Comparison of ENCODE assay signal across 1 cellular context in genomic region chr18:59870623-59871130, GRCh38.
TF ChIP-seq lines count a peak whose summit lies in the region.

No MANE protein-coding gene starts in this region.

TF ChIP-seq in H1, 55 proteins besides CTCF, POLR2A, EP300 and RAD21:
- TF ChIP-seq, protein P1, sequence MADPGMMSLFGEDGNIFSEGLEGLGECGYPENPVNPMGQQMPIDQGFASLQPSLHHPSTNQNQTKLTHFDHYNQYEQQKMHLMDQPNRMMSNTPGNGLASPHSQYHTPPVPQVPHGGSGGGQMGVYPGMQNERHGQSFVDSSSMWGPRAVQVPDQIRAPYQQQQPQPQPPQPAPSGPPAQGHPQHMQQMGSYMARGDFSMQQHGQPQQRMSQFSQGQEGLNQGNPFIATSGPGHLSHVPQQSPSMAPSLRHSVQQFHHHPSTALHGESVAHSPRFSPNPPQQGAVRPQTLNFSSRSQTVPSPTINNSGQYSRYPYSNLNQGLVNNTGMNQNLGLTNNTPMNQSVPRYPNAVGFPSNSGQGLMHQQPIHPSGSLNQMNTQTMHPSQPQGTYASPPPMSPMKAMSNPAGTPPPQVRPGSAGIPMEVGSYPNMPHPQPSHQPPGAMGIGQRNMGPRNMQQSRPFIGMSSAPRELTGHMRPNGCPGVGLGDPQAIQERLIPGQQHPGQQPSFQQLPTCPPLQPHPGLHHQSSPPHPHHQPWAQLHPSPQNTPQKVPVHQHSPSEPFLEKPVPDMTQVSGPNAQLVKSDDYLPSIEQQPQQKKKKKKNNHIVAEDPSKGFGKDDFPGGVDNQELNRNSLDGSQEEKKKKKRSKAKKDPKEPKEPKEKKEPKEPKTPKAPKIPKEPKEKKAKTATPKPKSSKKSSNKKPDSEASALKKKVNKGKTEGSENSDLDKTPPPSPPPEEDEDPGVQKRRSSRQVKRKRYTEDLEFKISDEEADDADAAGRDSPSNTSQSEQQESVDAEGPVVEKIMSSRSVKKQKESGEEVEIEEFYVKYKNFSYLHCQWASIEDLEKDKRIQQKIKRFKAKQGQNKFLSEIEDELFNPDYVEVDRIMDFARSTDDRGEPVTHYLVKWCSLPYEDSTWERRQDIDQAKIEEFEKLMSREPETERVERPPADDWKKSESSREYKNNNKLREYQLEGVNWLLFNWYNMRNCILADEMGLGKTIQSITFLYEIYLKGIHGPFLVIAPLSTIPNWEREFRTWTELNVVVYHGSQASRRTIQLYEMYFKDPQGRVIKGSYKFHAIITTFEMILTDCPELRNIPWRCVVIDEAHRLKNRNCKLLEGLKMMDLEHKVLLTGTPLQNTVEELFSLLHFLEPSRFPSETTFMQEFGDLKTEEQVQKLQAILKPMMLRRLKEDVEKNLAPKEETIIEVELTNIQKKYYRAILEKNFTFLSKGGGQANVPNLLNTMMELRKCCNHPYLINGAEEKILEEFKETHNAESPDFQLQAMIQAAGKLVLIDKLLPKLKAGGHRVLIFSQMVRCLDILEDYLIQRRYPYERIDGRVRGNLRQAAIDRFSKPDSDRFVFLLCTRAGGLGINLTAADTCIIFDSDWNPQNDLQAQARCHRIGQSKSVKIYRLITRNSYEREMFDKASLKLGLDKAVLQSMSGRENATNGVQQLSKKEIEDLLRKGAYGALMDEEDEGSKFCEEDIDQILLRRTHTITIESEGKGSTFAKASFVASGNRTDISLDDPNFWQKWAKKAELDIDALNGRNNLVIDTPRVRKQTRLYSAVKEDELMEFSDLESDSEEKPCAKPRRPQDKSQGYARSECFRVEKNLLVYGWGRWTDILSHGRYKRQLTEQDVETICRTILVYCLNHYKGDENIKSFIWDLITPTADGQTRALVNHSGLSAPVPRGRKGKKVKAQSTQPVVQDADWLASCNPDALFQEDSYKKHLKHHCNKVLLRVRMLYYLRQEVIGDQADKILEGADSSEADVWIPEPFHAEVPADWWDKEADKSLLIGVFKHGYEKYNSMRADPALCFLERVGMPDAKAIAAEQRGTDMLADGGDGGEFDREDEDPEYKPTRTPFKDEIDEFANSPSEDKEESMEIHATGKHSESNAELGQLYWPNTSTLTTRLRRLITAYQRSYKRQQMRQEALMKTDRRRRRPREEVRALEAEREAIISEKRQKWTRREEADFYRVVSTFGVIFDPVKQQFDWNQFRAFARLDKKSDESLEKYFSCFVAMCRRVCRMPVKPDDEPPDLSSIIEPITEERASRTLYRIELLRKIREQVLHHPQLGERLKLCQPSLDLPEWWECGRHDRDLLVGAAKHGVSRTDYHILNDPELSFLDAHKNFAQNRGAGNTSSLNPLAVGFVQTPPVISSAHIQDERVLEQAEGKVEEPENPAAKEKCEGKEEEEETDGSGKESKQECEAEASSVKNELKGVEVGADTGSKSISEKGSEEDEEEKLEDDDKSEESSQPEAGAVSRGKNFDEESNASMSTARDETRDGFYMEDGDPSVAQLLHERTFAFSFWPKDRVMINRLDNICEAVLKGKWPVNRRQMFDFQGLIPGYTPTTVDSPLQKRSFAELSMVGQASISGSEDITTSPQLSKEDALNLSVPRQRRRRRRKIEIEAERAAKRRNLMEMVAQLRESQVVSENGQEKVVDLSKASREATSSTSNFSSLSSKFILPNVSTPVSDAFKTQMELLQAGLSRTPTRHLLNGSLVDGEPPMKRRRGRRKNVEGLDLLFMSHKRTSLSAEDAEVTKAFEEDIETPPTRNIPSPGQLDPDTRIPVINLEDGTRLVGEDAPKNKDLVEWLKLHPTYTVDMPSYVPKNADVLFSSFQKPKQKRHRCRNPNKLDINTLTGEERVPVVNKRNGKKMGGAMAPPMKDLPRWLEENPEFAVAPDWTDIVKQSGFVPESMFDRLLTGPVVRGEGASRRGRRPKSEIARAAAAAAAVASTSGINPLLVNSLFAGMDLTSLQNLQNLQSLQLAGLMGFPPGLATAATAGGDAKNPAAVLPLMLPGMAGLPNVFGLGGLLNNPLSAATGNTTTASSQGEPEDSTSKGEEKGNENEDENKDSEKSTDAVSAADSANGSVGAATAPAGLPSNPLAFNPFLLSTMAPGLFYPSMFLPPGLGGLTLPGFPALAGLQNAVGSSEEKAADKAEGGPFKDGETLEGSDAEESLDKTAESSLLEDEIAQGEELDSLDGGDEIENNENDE (IDR thresholded peaks at IDR 0.05; ENCODE audit: insufficient replicate concordance, low read length): no peak
- no peak for TF ChIP-seq KDM5A (IDR thresholded peaks at IDR 0.05; ENCODE audit: low read length)
- no peak for TF ChIP-seq EGR1 (IDR thresholded peaks at IDR 0.05; ENCODE audit: borderline replicate concordance, low read depth, low read length)
- TF ChIP-seq, protein P2, sequence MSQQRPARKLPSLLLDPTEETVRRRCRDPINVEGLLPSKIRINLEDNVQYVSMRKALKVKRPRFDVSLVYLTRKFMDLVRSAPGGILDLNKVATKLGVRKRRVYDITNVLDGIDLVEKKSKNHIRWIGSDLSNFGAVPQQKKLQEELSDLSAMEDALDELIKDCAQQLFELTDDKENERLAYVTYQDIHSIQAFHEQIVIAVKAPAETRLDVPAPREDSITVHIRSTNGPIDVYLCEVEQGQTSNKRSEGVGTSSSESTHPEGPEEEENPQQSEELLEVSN (IDR thresholded peaks at IDR 0.05): no peak
- no peak for TF ChIP-seq BCL11A (IDR thresholded peaks at IDR 0.05; ENCODE audit: low read depth in 2 of 2, low read length in 2 of 2)
- no peak for TF ChIP-seq CEBPB (IDR thresholded peaks at IDR 0.05; ENCODE audit: low read depth, low read length)
- no peak for TF ChIP-seq USF2 (IDR thresholded peaks at IDR 0.05; ENCODE audit: low read length)
- TF ChIP-seq RNF2 (IDR thresholded peaks at IDR 0.05; ENCODE audit: borderline replicate concordance, low read depth, low read length, missing control alignments, poor library complexity, severe bottlenecking): no peak
- TF ChIP-seq NANOG (IDR thresholded peaks at IDR 0.05; ENCODE audit: insufficient read depth, low read depth, low read length, poor library complexity, severe bottlenecking): no peak
TF ChIP-seq in H1: peak in this region for 0.
